Comparison of ENCODE assay signal across 8 cellular contexts in genomic region chr1:32249831-32250525, GRCh38. TPM values are rescaled to one million over a fixed set of nuclear protein-coding genes. Genes with fewer than 3 reads are reported as not detected.
DNase-seq lines count a peak whose midpoint lies in the region; ATAC-seq, FAIRE-seq and TF ChIP-seq lines count a peak whose summit lies in the region.

No MANE protein-coding gene starts in this region.

- H3K9ac ChIP-seq in OCI-LY1 (ENCODE audit: low read length) (peak overlapping the region; percentile 74), HepG2 (ENCODE audit: insufficient read depth, low read depth, low read length) (peak overlapping the region; percentile 76)

- no peaks in the 10 kb centered on the region for H3K9me3 ChIP-seq in OCI-LY1 (ENCODE audit: low read length)
- no peaks in the 10 kb centered on the region for H3K9me3 ChIP-seq in HepG2 (ENCODE audit: low read length)

- TF ChIP-seq POLR2A in GM12892 (IDR thresholded peaks at IDR 0.05; ENCODE audit: low read depth, low read length) = peak; percentile 83
- peak; percentile 50 to 60; a peak in 2 of 4 replicates for TF ChIP-seq POLR2A in HepG2 (IDR thresholded peaks at IDR 0.05; ENCODE audit: insufficient read depth in 1 of 2, low read depth in 2 of 2, low read length in 2 of 2)

- TF ChIP-seq RAD21 in HepG2 (CRISPR knock-in tag; IDR thresholded peaks at IDR 0.05) = no peak

- TF ChIP-seq EP300 in HepG2 (IDR thresholded peaks at IDR 0.05; ENCODE audit: low read depth in 2 of 2, low read length in 2 of 2) (peak; percentile 49 to 82; a peak in 3 of 4 replicates), HepG2 (CRISPR knock-in tag; IDR thresholded peaks at IDR 0.05; ENCODE audit: borderline replicate concordance) (peak; percentile 71; the same call in 1 of the 2 replicates)

- POLR2A ChIA-PET in HepG2 (lab: Yijun Ruan, JAX) = interaction anchor here (0.8 to 7.1 kb wide), 27 partner anchors 7 to 144 kb away, joined by 3 to 48 read pairs (median 7); partner anchors contain the start of genes BSDC1, HDAC1, KPNA6 and MARCKSL1

- H3K4me1 ChIP-seq in OCI-LY1 (ENCODE audit: insufficient read depth, low read length, severe bottlenecking) = peaks cover 90% of the 10 kb centered on the region
- peaks cover 98% of the 10 kb centered on the region for H3K4me1 ChIP-seq in HepG2 (ENCODE audit: insufficient read depth, low read length)

- intact Hi-C loops in HepG2 (cut with micrococcal nuclease; ENCODE audit: unreplicated experiment) = no loop called here

- BruUV-seq in HepG2 (replicated peaks; lab: Mats Ljungman, UMichigan) = no TSS peak

- in situ Hi-C loops in HepG2 (cut with HindIII; ENCODE audit: extremely low pct_ligation_motif_present, low pct_unique_long_range_greater_than_20kb) = no loop called here

- ATAC-seq in HG02623 (IDR thresholded peaks at IDR 0.05; ENCODE audit: unreplicated experiment) = peak; percentile 53
- ATAC-seq in HepG2 = peak; percentile 51

- CTCF ChIA-PET in HepG2 (lab: Yijun Ruan, JAX; ENCODE audit: low intra/inter-chr PET ratio, low total read pairs) = no interaction called here

- peak; percentile 97 for FAIRE-seq in GM12892 (lab: Jason Lieb, UNC)
- peak; percentile 90 for FAIRE-seq in HepG2 (lab: Jason Lieb, UNC)

- peaks cover 10% of the 10 kb centered on the region for H3F3A ChIP-seq in OCI-LY1 (ENCODE audit: insufficient read depth, low read length)

- DNase-seq in GM12892 (ENCODE audit: insufficient read length) (peak; percentile 78), HepG2 (ENCODE audit: low spot score) (peak; percentile 91), NCI-H1694 treated with DMSO at 0.1 percent for 48 hours (lab: John Stamatoyannopoulos, UW) (no peak), inferior parietal cortex (ENCODE audit: extremely low spot score) (no peak)
- peak; percentile 75 for DNase-seq in activated gamma-delta T cell treated with anti-CD3 and anti-CD28 coated beads, Interleukin-2, amount 50 U/mL, for 16 hours (ENCODE audit: low read depth)
- peak; percentile 76 to 77 for DNase-seq in stimulated activated CD8-positive, alpha-beta memory T cell treated with anti-CD3 and anti-CD28 coated beads, Interleukin-7, amount 100 ng/mL, for 4 hours (ENCODE audit: low read depth in 2 of 2)

- no peak for TF ChIP-seq CTCF in OCI-LY1 (IDR thresholded peaks at IDR 0.05; ENCODE audit: low read length)
- TF ChIP-seq CTCF in HepG2 (CRISPR knock-in tag; IDR thresholded peaks at IDR 0.05) = peak; percentile 19; the same call in 1 of the 2 replicates

- H3K36me3 ChIP-seq in OCI-LY1 (ENCODE audit: insufficient read depth, low read length) (no peaks in the 10 kb centered on the region), HepG2 (replicated peaks in 1 of 2; ENCODE audit: control insufficient read depth in 1 of 2, insufficient read depth in 2 of 2, low read length in 2 of 2) (no peaks in the 10 kb centered on the region)

- H4K20me1 ChIP-seq in OCI-LY1 (ENCODE audit: insufficient read depth, low read length) (no peaks in the 10 kb centered on the region), HepG2 (ENCODE audit: insufficient read depth, low read length) (no peaks in the 10 kb centered on the region)

- peak overlapping the region; percentile 69 for H3K4me2 ChIP-seq in OCI-LY1 (ENCODE audit: low read length)
- H3K4me2 ChIP-seq in HepG2 (ENCODE audit: low read depth, low read length) = peak overlapping the region; percentile 91

- H2AFZ ChIP-seq in OCI-LY1 (ENCODE audit: low read length) (no peak overlapping the region), HepG2 (ENCODE audit: low read length) (no peak overlapping the region)

- H3K79me2 ChIP-seq in OCI-LY1 (ENCODE audit: insufficient read depth, low read length) = no peaks in the 10 kb centered on the region
- no peaks in the 10 kb centered on the region for H3K79me2 ChIP-seq in HepG2 (ENCODE audit: insufficient read depth, low read length)

- H3K4me3 ChIP-seq in OCI-LY1 (ENCODE audit: low read depth, low read length, poor library complexity, severe bottlenecking) (peak overlapping the region; percentile 50), HepG2 (replicated peaks in 1 of 3; ENCODE audit: insufficient read depth in 1 of 3, low read depth in 2 of 3, low read length in 3 of 3) (peak overlapping the region; percentile 8 to 53 (median 38); a peak in 5 of 6 replicates)

- WGBS in HepG2 (ENCODE audit: low lambda C conversion rate) = 0% methylated on average over 9 of the region's 9 CpGs

- peak overlapping the region; percentile 100 for H3K27ac ChIP-seq in OCI-LY1 (ENCODE audit: low read depth, low read length, poor library complexity, severe bottlenecking)
- H3K27ac ChIP-seq in HepG2 (ENCODE audit: extremely low read length, insufficient read depth, low read length) = peak overlapping the region; percentile 92

- H3K27me3 ChIP-seq in OCI-LY1 (ENCODE audit: insufficient read depth, low read length) (no peaks in the 10 kb centered on the region), HepG2 (ENCODE audit: control insufficient read depth in 1 of 2, insufficient read depth in 2 of 2, low read length in 2 of 2) (no peaks in the 10 kb centered on the region)

- H3K9me2 ChIP-seq in OCI-LY1 (ENCODE audit: low read depth, low read length) = no peaks in the 10 kb centered on the region

RNA-seq across cellular contexts. Expression of gene LCK, which starts 1.1 kb away (rescaled TPM):
- polyA plus RNA-seq in GM12892 (2012; ENCODE audit: missing spikeins) = 60.3 TPM
- total RNA-seq in HepG2 (2016; rRNA removed; fragmentation: Illumina TruSeq; extraction: Trizol) = 0.83 and 0.93 TPM in 2 replicates
- 0.30 TPM in 1 of 2 replicates, not detected in the other for total RNA-seq in HepG2 (2016; cell fraction: cytosol; rRNA removed; fragmentation: Illumina TruSeq; extraction: Trizol; ENCODE audit: low read depth)
- total RNA-seq in HepG2 (2016; cell fraction: insoluble cytoplasmic fraction; rRNA removed; fragmentation: Illumina TruSeq; extraction: Trizol) = 0.54 and 0.61 TPM in 2 replicates
- 0.31 and 0.40 TPM in 2 replicates for total RNA-seq in HepG2 (2016; cell fraction: membrane; rRNA removed; fragmentation: Illumina TruSeq; extraction: Trizol)
- 0.40 and 1.3 TPM in 2 replicates for total RNA-seq in HepG2 (2016; cell fraction: nucleus; rRNA removed; fragmentation: Illumina TruSeq; extraction: Trizol)
- 1.8 and 3.1 TPM in 2 replicates for polyA plus RNA-seq in HepG2 (2011; rRNA removed)
- polyA plus RNA-seq in HepG2 (2011; cell fraction: cytosol; rRNA removed) = 1.6 and 2.2 TPM in 2 replicates
- polyA plus RNA-seq in HepG2 (2011; cell fraction: nucleus; rRNA removed) = 5.1 and 6.4 TPM in 2 replicates
- polyA plus RNA-seq in HepG2 (2012) = 1.2 and 1.3 TPM in 2 replicates
- polyA plus RNA-seq in HepG2 (2016; cell fraction: cytosol; fragmentation: Illumina TruSeq; extraction: Trizol; ENCODE audit: low read depth) = 0.06 and 0.08 TPM in 2 replicates
- polyA plus RNA-seq in HepG2 (2016; cell fraction: insoluble cytoplasmic fraction; fragmentation: Illumina TruSeq; extraction: Trizol; ENCODE audit: low read depth) = 0.60 and 0.75 TPM in 2 replicates
- polyA plus RNA-seq in HepG2 (2016; cell fraction: membrane; fragmentation: Illumina TruSeq; extraction: Trizol; ENCODE audit: low read depth) = 0.17 and 0.27 TPM in 2 replicates
- polyA plus RNA-seq in HepG2 (2016; cell fraction: nucleus; fragmentation: Illumina TruSeq; extraction: Trizol; ENCODE audit: insufficient read depth, low read depth) = 0.71 and 1.1 TPM in 2 replicates
- polyA minus RNA-seq in HepG2 (2011; rRNA and poly(A)+ RNA removed; ENCODE audit: low replicate concordance) = 0.42 and 2.6 TPM in 2 replicates
- polyA minus RNA-seq in HepG2 (2011; cell fraction: cytosol; rRNA and poly(A)+ RNA removed) = 1.2 and 1.3 TPM in 2 replicates
- polyA minus RNA-seq in HepG2 (2011; cell fraction: nucleus; rRNA and poly(A)+ RNA removed) = 0.75 and 2.3 TPM in 2 replicates

RNA-seq across cellular contexts. Expression of gene FAM167B, which starts 3.0 kb away (rescaled TPM):
- polyA plus RNA-seq in GM12892 (2012; ENCODE audit: missing spikeins) = not detected
- total RNA-seq in HepG2 (2016; rRNA removed; fragmentation: Illumina TruSeq; extraction: Trizol) = 0.15 and 0.45 TPM in 2 replicates
- total RNA-seq in HepG2 (2016; cell fraction: cytosol; rRNA removed; fragmentation: Illumina TruSeq; extraction: Trizol; ENCODE audit: low read depth) = 0.30 TPM in 1 of 2 replicates, not detected in the other
- 0.28 TPM in 1 of 2 replicates, not detected in the other for total RNA-seq in HepG2 (2016; cell fraction: insoluble cytoplasmic fraction; rRNA removed; fragmentation: Illumina TruSeq; extraction: Trizol)
- 0.31 and 0.65 TPM in 2 replicates for total RNA-seq in HepG2 (2016; cell fraction: membrane; rRNA removed; fragmentation: Illumina TruSeq; extraction: Trizol)
- total RNA-seq in HepG2 (2016; cell fraction: nucleus; rRNA removed; fragmentation: Illumina TruSeq; extraction: Trizol) = 0.41 TPM in 1 of 2 replicates, not detected in the other
- polyA plus RNA-seq in HepG2 (2011; rRNA removed) = 0.70 and 1.1 TPM in 2 replicates
- polyA plus RNA-seq in HepG2 (2011; cell fraction: cytosol; rRNA removed) = 0.67 and 1.1 TPM in 2 replicates
- polyA plus RNA-seq in HepG2 (2011; cell fraction: nucleus; rRNA removed) = 0.51 and 0.55 TPM in 2 replicates
- polyA plus RNA-seq in HepG2 (2012) = 0.94 and 1.4 TPM in 2 replicates
- 0.37 and 0.38 TPM in 2 replicates for polyA plus RNA-seq in HepG2 (2016; cell fraction: cytosol; fragmentation: Illumina TruSeq; extraction: Trizol; ENCODE audit: low read depth)
- 0.44 and 0.56 TPM in 2 replicates for polyA plus RNA-seq in HepG2 (2016; cell fraction: insoluble cytoplasmic fraction; fragmentation: Illumina TruSeq; extraction: Trizol; ENCODE audit: low read depth)
- polyA plus RNA-seq in HepG2 (2016; cell fraction: membrane; fragmentation: Illumina TruSeq; extraction: Trizol; ENCODE audit: low read depth) = 0.42 and 0.56 TPM in 2 replicates
- polyA plus RNA-seq in HepG2 (2016; cell fraction: nucleus; fragmentation: Illumina TruSeq; extraction: Trizol; ENCODE audit: insufficient read depth, low read depth) = 0.89 TPM in 1 of 2 replicates, not detected in the other
- 0.44 and 1.3 TPM in 2 replicates for polyA minus RNA-seq in HepG2 (2011; rRNA and poly(A)+ RNA removed; ENCODE audit: low replicate concordance)
- polyA minus RNA-seq in HepG2 (2011; cell fraction: cytosol; rRNA and poly(A)+ RNA removed) = 0.70 TPM in 1 of 2 replicates, not detected in the other
- polyA minus RNA-seq in HepG2 (2011; cell fraction: nucleus; rRNA and poly(A)+ RNA removed) = not detected in 2 replicates

RNA-seq across cellular contexts. Expression of gene EIF3I, which starts 27.8 kb away (rescaled TPM):
- polyA plus RNA-seq in GM12892 (2012; ENCODE audit: missing spikeins) = 260 TPM
- 223 and 286 TPM in 2 replicates for total RNA-seq in HepG2 (2016; rRNA removed; fragmentation: Illumina TruSeq; extraction: Trizol)
- total RNA-seq in HepG2 (2016; cell fraction: cytosol; rRNA removed; fragmentation: Illumina TruSeq; extraction: Trizol; ENCODE audit: low read depth) = 67.0 and 70.3 TPM in 2 replicates
- total RNA-seq in HepG2 (2016; cell fraction: insoluble cytoplasmic fraction; rRNA removed; fragmentation: Illumina TruSeq; extraction: Trizol) = 235 and 275 TPM in 2 replicates
- 130 and 131 TPM in 2 replicates for total RNA-seq in HepG2 (2016; cell fraction: membrane; rRNA removed; fragmentation: Illumina TruSeq; extraction: Trizol)
- total RNA-seq in HepG2 (2016; cell fraction: nucleus; rRNA removed; fragmentation: Illumina TruSeq; extraction: Trizol) = 55.1 and 64.8 TPM in 2 replicates
- polyA plus RNA-seq in HepG2 (2011; rRNA removed) = 210 and 218 TPM in 2 replicates
- polyA plus RNA-seq in HepG2 (2011; cell fraction: cytosol; rRNA removed) = 334 and 368 TPM in 2 replicates
- 51.9 and 67.9 TPM in 2 replicates for polyA plus RNA-seq in HepG2 (2011; cell fraction: nucleus; rRNA removed)
- polyA plus RNA-seq in HepG2 (2012) = 173 and 177 TPM in 2 replicates
- 77.8 and 80.3 TPM in 2 replicates for polyA plus RNA-seq in HepG2 (2016; cell fraction: cytosol; fragmentation: Illumina TruSeq; extraction: Trizol; ENCODE audit: low read depth)
- polyA plus RNA-seq in HepG2 (2016; cell fraction: insoluble cytoplasmic fraction; fragmentation: Illumina TruSeq; extraction: Trizol; ENCODE audit: low read depth) = 282 and 311 TPM in 2 replicates
- polyA plus RNA-seq in HepG2 (2016; cell fraction: membrane; fragmentation: Illumina TruSeq; extraction: Trizol; ENCODE audit: low read depth) = 120 and 124 TPM in 2 replicates
- polyA plus RNA-seq in HepG2 (2016; cell fraction: nucleus; fragmentation: Illumina TruSeq; extraction: Trizol; ENCODE audit: insufficient read depth, low read depth) = 90.6 and 90.7 TPM in 2 replicates
- polyA minus RNA-seq in HepG2 (2011; rRNA and poly(A)+ RNA removed; ENCODE audit: low replicate concordance) = 326 and 552 TPM in 2 replicates
- 107 and 121 TPM in 2 replicates for polyA minus RNA-seq in HepG2 (2011; cell fraction: cytosol; rRNA and poly(A)+ RNA removed)
- polyA minus RNA-seq in HepG2 (2011; cell fraction: nucleus; rRNA and poly(A)+ RNA removed) = 37.5 and 37.7 TPM in 2 replicates

RNA-seq across cellular contexts. Expression of gene TMEM234, which starts 27.8 kb away (rescaled TPM):
- 7.5 TPM for polyA plus RNA-seq in GM12892 (2012; ENCODE audit: missing spikeins)
- 4.2 and 9.0 TPM in 2 replicates for total RNA-seq in HepG2 (2016; rRNA removed; fragmentation: Illumina TruSeq; extraction: Trizol)
- total RNA-seq in HepG2 (2016; cell fraction: cytosol; rRNA removed; fragmentation: Illumina TruSeq; extraction: Trizol; ENCODE audit: low read depth) = 5.8 and 6.9 TPM in 2 replicates
- total RNA-seq in HepG2 (2016; cell fraction: insoluble cytoplasmic fraction; rRNA removed; fragmentation: Illumina TruSeq; extraction: Trizol) = 3.5 and 8.7 TPM in 2 replicates
- 5.1 and 5.2 TPM in 2 replicates for total RNA-seq in HepG2 (2016; cell fraction: membrane; rRNA removed; fragmentation: Illumina TruSeq; extraction: Trizol)
- 11.7 and 11.9 TPM in 2 replicates for total RNA-seq in HepG2 (2016; cell fraction: nucleus; rRNA removed; fragmentation: Illumina TruSeq; extraction: Trizol)
- 6.1 and 6.8 TPM in 2 replicates for polyA plus RNA-seq in HepG2 (2011; rRNA removed)
- 3.9 and 4.6 TPM in 2 replicates for polyA plus RNA-seq in HepG2 (2011; cell fraction: cytosol; rRNA removed)
- polyA plus RNA-seq in HepG2 (2011; cell fraction: nucleus; rRNA removed) = 23.3 and 24.8 TPM in 2 replicates
- polyA plus RNA-seq in HepG2 (2012) = 4.1 and 4.7 TPM in 2 replicates
- polyA plus RNA-seq in HepG2 (2016; cell fraction: cytosol; fragmentation: Illumina TruSeq; extraction: Trizol; ENCODE audit: low read depth) = 3.2 TPM in 2 replicates
- polyA plus RNA-seq in HepG2 (2016; cell fraction: insoluble cytoplasmic fraction; fragmentation: Illumina TruSeq; extraction: Trizol; ENCODE audit: low read depth) = 3.8 and 4.7 TPM in 2 replicates
- polyA plus RNA-seq in HepG2 (2016; cell fraction: membrane; fragmentation: Illumina TruSeq; extraction: Trizol; ENCODE audit: low read depth) = 2.9 and 3.0 TPM in 2 replicates
- polyA plus RNA-seq in HepG2 (2016; cell fraction: nucleus; fragmentation: Illumina TruSeq; extraction: Trizol; ENCODE audit: insufficient read depth, low read depth) = 14.3 and 14.8 TPM in 2 replicates
- polyA minus RNA-seq in HepG2 (2011; rRNA and poly(A)+ RNA removed; ENCODE audit: low replicate concordance) = 21.3 and 41.3 TPM in 2 replicates
- polyA minus RNA-seq in HepG2 (2011; cell fraction: cytosol; rRNA and poly(A)+ RNA removed) = 1.7 and 3.0 TPM in 2 replicates
- 24.1 and 26.1 TPM in 2 replicates for polyA minus RNA-seq in HepG2 (2011; cell fraction: nucleus; rRNA and poly(A)+ RNA removed)

RNA-seq across cellular contexts. Expression of gene DCDC2B, which starts 41.1 kb away (rescaled TPM):
- polyA plus RNA-seq in GM12892 (2012; ENCODE audit: missing spikeins) = 0.51 TPM
- total RNA-seq in HepG2 (2016; rRNA removed; fragmentation: Illumina TruSeq; extraction: Trizol) = not detected in 2 replicates
- not detected in 2 replicates for total RNA-seq in HepG2 (2016; cell fraction: cytosol; rRNA removed; fragmentation: Illumina TruSeq; extraction: Trizol; ENCODE audit: low read depth)
- total RNA-seq in HepG2 (2016; cell fraction: insoluble cytoplasmic fraction; rRNA removed; fragmentation: Illumina TruSeq; extraction: Trizol) = not detected in 2 replicates
- not detected in 2 replicates for total RNA-seq in HepG2 (2016; cell fraction: membrane; rRNA removed; fragmentation: Illumina TruSeq; extraction: Trizol)
- not detected in 2 replicates for total RNA-seq in HepG2 (2016; cell fraction: nucleus; rRNA removed; fragmentation: Illumina TruSeq; extraction: Trizol)
- polyA plus RNA-seq in HepG2 (2011; rRNA removed) = not detected in 2 replicates
- not detected in 2 replicates for polyA plus RNA-seq in HepG2 (2011; cell fraction: cytosol; rRNA removed)
- polyA plus RNA-seq in HepG2 (2011; cell fraction: nucleus; rRNA removed) = not detected in 2 replicates
- 0.09 and 0.12 TPM in 2 replicates for polyA plus RNA-seq in HepG2 (2012)
- polyA plus RNA-seq in HepG2 (2016; cell fraction: cytosol; fragmentation: Illumina TruSeq; extraction: Trizol; ENCODE audit: low read depth) = not detected in 2 replicates
- polyA plus RNA-seq in HepG2 (2016; cell fraction: insoluble cytoplasmic fraction; fragmentation: Illumina TruSeq; extraction: Trizol; ENCODE audit: low read depth) = not detected in 2 replicates
- polyA plus RNA-seq in HepG2 (2016; cell fraction: membrane; fragmentation: Illumina TruSeq; extraction: Trizol; ENCODE audit: low read depth) = not detected in 2 replicates
- polyA plus RNA-seq in HepG2 (2016; cell fraction: nucleus; fragmentation: Illumina TruSeq; extraction: Trizol; ENCODE audit: insufficient read depth, low read depth) = not detected in 2 replicates
- 0.12 TPM in 1 of 2 replicates, not detected in the other for polyA minus RNA-seq in HepG2 (2011; rRNA and poly(A)+ RNA removed; ENCODE audit: low replicate concordance)
- polyA minus RNA-seq in HepG2 (2011; cell fraction: cytosol; rRNA and poly(A)+ RNA removed) = not detected in 2 replicates
- polyA minus RNA-seq in HepG2 (2011; cell fraction: nucleus; rRNA and poly(A)+ RNA removed) = not detected in 2 replicates

Comparison
In these comparisons a context has a peak if more than half of its experiments do, and no peak if none do; other contexts are left out.
1. DNase-seq: peak in GM12892 (single experiment), activated gamma-delta T cell treated with anti-CD3 and anti-CD28 coated beads, Interleukin-2, amount 50 U/mL, for 16 hours (single experiment), HepG2 (single experiment) and stimulated activated CD8-positive, alpha-beta memory T cell treated with anti-CD3 and anti-CD28 coated beads, Interleukin-7, amount 100 ng/mL, for 4 hours (2 of 2); none in NCI-H1694 treated with DMSO at 0.1 percent for 48 hours (single experiment) and inferior parietal cortex (single experiment).